In the genomic region with DNA sequence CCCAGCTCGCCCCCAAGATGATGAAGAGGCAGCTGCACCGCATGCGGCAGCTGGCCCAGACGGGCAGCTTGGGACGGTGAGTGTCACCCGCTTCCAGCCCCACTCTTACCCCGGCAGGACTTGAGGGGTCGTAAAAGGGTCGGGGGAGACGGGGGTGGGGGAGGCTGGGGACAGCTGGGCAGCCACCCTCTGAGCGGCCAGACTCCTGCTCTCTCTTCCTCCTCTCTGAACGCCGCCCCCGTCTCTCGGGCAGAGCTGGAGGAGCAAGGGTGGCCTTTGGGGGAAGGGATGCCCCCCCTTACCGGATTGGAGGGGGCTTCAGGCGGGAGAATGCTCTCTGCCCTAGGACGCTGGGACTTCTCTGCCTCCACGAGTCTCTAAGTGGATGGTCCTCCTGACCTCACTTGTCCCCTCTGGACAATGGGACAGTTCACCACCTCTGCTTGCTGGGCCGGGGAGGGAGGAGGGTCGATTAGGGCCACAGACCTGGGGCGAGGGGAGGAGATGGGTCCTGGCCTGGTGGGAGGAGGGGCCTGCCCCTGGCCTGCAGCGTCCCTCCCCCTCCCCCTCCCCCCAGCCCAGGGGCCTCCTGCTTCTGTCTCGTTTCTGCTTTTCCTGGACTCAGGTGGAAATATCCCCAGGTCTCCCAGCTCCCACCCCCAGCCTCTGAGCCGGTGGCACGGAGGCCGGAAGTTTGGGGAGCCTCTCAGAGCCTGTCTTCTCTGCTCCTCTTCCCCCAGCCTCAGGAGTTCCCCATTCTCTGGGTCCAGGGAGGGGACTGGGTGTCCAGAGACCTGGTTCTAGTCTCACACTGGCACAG, we compare ENCODE assay signal across 8 cellular contexts. TPM values are rescaled to one million over a fixed set of nuclear protein-coding genes. Genes with fewer than 3 reads are reported as not detected.
DNase-seq lines count a peak whose midpoint lies in the region; ATAC-seq and TF ChIP-seq lines count a peak whose summit lies in the region.

No MANE protein-coding gene starts in this region.

- peaks cover 25% of the 10 kb centered on the region; the same call in 1 of the 2 replicates for H4K20me1 ChIP-seq in BLaER1

- no peaks in the 10 kb centered on the region for H3K9me3 Mint-ChIP-seq in IgD-negative memory B cell

- no peak for TF ChIP-seq POLR2A in thyroid gland (IDR thresholded peaks at IDR 0.05)

- TF ChIP-seq CTCF in thyroid gland (IDR thresholded peaks at IDR 0.05) = no peak
- no peak for TF ChIP-seq CTCF in foreskin keratinocyte (conservative IDR thresholded peaks at IDR 0.05)
- TF ChIP-seq CTCF in GM10248 (IDR thresholded peaks at IDR 0.05; ENCODE audit: control extremely low read depth, extremely low read depth, low read depth, missing control alignments) = no peak

- H3K36me3 ChIP-seq in BLaER1 (peaks cover 34% of the 10 kb centered on the region), adipocyte (ENCODE audit: control insufficient read depth, insufficient read depth, low read length, severe bottlenecking) (no peaks in the 10 kb centered on the region), thyroid gland (no peaks in the 10 kb centered on the region)

- H3K36me3 Mint-ChIP-seq in IgD-negative memory B cell = no peaks in the 10 kb centered on the region

- intact Hi-C loops in thyroid gland (cut with DNase I) = loop anchor here (5.0 to 10.0 kb wide), 2 partner anchors 47 to 155 kb away; a partner anchor contains a TSS

- H3K4me3 Mint-ChIP-seq in IgD-negative memory B cell = peak overlapping the region; percentile 92 to 99 (median 96)

- peaks cover 78% of the 10 kb centered on the region for H3K4me1 ChIP-seq in BLaER1
- H3K4me1 ChIP-seq in adipocyte (ENCODE audit: control insufficient read depth, insufficient read depth, low read length) = peaks cover 38% of the 10 kb centered on the region
- H3K4me1 ChIP-seq in thyroid gland = peaks cover 7 to 23% of the 10 kb centered on the region in 2 donors
- peaks cover 5% of the 10 kb centered on the region for H3K4me1 ChIP-seq in foreskin keratinocyte

- WGBS in thyroid gland, 2 donors = 15 to 21% methylated on average over 7 to 13 of the region's 27 CpGs

- peaks cover 29 to 45% (median 34%) of the 10 kb centered on the region in 3 donors for H3K4me1 Mint-ChIP-seq in IgD-negative memory B cell

- H3K9me3 ChIP-seq in BLaER1 = no peaks in the 10 kb centered on the region
- H3K9me3 ChIP-seq in adipocyte (ENCODE audit: control insufficient read depth, low read length) = no peaks in the 10 kb centered on the region
- no peaks in the 10 kb centered on the region for H3K9me3 ChIP-seq in thyroid gland

- H3K4me3 ChIP-seq in BLaER1 = peak overlapping the region; percentile 76
- H3K4me3 ChIP-seq in adipocyte (ENCODE audit: low read length) = peak overlapping the region; percentile 78
- H3K4me3 ChIP-seq in thyroid gland (replicated peaks in 1 of 3) = peak overlapping the region; percentile 33 to 52 (median 47)

- ATAC-seq in foreskin keratinocyte = no peak

- peak overlapping the region; percentile 80 to 90 (median 88) for H3K27ac Mint-ChIP-seq in IgD-negative memory B cell

- H3K9ac ChIP-seq in BLaER1 = peak overlapping the region; percentile 90
- H3K9ac ChIP-seq in adipocyte (ENCODE audit: low read length) = peak overlapping the region; percentile 75

- peak overlapping the region; percentile 90 for H3K4me2 ChIP-seq in BLaER1

- no peaks in the 10 kb centered on the region for H3K27me3 Mint-ChIP-seq in IgD-negative memory B cell

- peak overlapping the region; percentile 92 for H3K27ac ChIP-seq in BLaER1
- H3K27ac ChIP-seq in layer of hippocampus (ENCODE audit: low read depth, low read length) = peak overlapping the region; percentile 65
- peak overlapping the region in 2 of 3 donors; percentile 7 to 34 for H3K27ac ChIP-seq in thyroid gland
- H3K27ac ChIP-seq in foreskin keratinocyte = no peak overlapping the region

- H3K27me3 ChIP-seq in BLaER1 (no peaks in the 10 kb centered on the region), adipocyte (replicated peaks; ENCODE audit: control insufficient read depth, insufficient read depth, low read length) (no peaks in the 10 kb centered on the region), layer of hippocampus (ENCODE audit: control insufficient read depth, insufficient read depth, low read length) (peaks cover 13% of the 10 kb centered on the region), thyroid gland (no peaks in the 10 kb centered on the region), foreskin keratinocyte (no peaks in the 10 kb centered on the region)

- CTCF ChIA-PET in GM10248 (lab: Yijun Ruan, JAX) = interaction anchor here (3.8 to 10.4 kb wide), 5 partner anchors 11 to 36 kb away, joined by 19 to 298 read pairs (median 179); a partner anchor contains a TSS

- DNase-seq in adipocyte (ENCODE audit: low read depth) (peak; percentile 39), thyroid gland (no peak), foreskin keratinocyte (no peak), NCI-H774 (lab: John Stamatoyannopoulos, UW) (no peak), GM10248 (ENCODE audit: extremely low spot score) (no peak)

- POLR2A ChIA-PET in GM10248 (lab: Yijun Ruan, JAX) = interaction anchor here (0.6 kb wide), 1 partner anchor 41 kb away, joined by 5 read pairs; no protein-coding TSS in a partner anchor

RNA-seq across cellular contexts. Expression of a gene that starts 0.5 kb away (rescaled TPM):
- polyA plus RNA-seq in IgD-negative memory B cell (14.7 TPM), foreskin keratinocyte (61.9 and 71.5 TPM in 2 replicates)
- total RNA-seq in thyroid gland (10 to 100 TPM in 1 of 4 donors, 1 to 10 TPM in 2, under 1 TPM in 1; 0.81 to 10.1 (median 3.3) TPM), foreskin keratinocyte (48.6 and 51.5 TPM in 2 replicates)

RNA-seq across cellular contexts. Expression of a gene that starts 18.5 kb away (rescaled TPM):
- polyA plus RNA-seq in IgD-negative memory B cell (2.4 TPM), foreskin keratinocyte (12.5 and 13.3 TPM in 2 replicates)
- total RNA-seq in thyroid gland (10 to 100 TPM in 3 of 4 donors, 1 to 10 TPM in 1; 4.2 to 15.8 (median 12.3) TPM), foreskin keratinocyte (9.7 and 10.2 TPM in 2 replicates)

RNA-seq across cellular contexts. Expression of a gene that starts 31.3 kb away (rescaled TPM):
- polyA plus RNA-seq in IgD-negative memory B cell (31.3 TPM), foreskin keratinocyte (27.7 and 28.9 TPM in 2 replicates)
- total RNA-seq in thyroid gland (10 to 100 TPM; 46.2 to 90.5 (median 60.4) TPM), foreskin keratinocyte (32.9 and 37.6 TPM in 2 replicates)

RNA-seq across cellular contexts. Expression of a gene that starts 35.5 kb away (rescaled TPM):
- polyA plus RNA-seq in IgD-negative memory B cell (314 TPM), foreskin keratinocyte (3,861 and 5,401 TPM in 2 replicates)
- total RNA-seq in thyroid gland (100 to 1,000 TPM; 146 to 212 (median 188) TPM), foreskin keratinocyte (2,399 and 2,773 TPM in 2 replicates)

RNA-seq across cellular contexts. Expression of a gene that starts 46.2 kb away (rescaled TPM):
- 47.0 TPM for polyA plus RNA-seq in IgD-negative memory B cell
- total RNA-seq in thyroid gland = 10 to 100 TPM; 18.7 to 52.6 (median 47.6) TPM
- total RNA-seq in foreskin keratinocyte = 31.1 and 33.2 TPM in 2 replicates
- polyA plus RNA-seq in foreskin keratinocyte = 44.9 and 46.9 TPM in 2 replicates
